32 cellular contexts compared by ENCODE assay signal in genomic region chr2:70531419-70532130, GRCh38. TPM values are rescaled to one million over a fixed set of nuclear protein-coding genes. Genes with fewer than 3 reads are reported as not detected.
A peak's percentile ranks its signal among the peaks of the same experiment; 100 is the strongest.
DNase-seq lines count a peak whose midpoint lies in the region; ATAC-seq, FAIRE-seq and TF ChIP-seq lines count a peak whose summit lies in the region.
"Had no signal": no experiment of that assay in that cellular context is flagged by ENCODE, and none has a peak within 500 bp of the region (broad histone marks: within the 10 kb centered on the region; RNA-seq: fewer than 3 reads in every experiment).

No MANE protein-coding gene starts in this region.

- H3K4me1 ChIP-seq in DND-41 (ENCODE audit: insufficient read depth, low read length) (0 out of 2 replicates have a peak, but pooled peaks cover 3% of the 10 kb centered on the region), GM12878 (ENCODE audit: control insufficient read depth, insufficient read depth, low read length) (no peaks in the 10 kb centered on the region), osteoblast (ENCODE audit: insufficient read depth, low read length) (no peaks in the 10 kb centered on the region)
- H3K4me1 ChIP-seq: parathyroid adenoma had no signal

- POLR2A ChIA-PET in GM12878 (lab: Charles Lee): no interaction called here

- H3K4me3 ChIP-seq in DND-41 (ENCODE audit: low read depth in 1 of 2, low read length in 2 of 2) (no peak overlapping the region), GM12878 (no peak overlapping the region), osteoblast (ENCODE audit: insufficient read depth, low read length) (no peak overlapping the region)
- H3K4me3 ChIP-seq: body of pancreas, GM23248, spleen, thoracic aorta had no signal

- H3K79me2 ChIP-seq in DND-41 (ENCODE audit: insufficient read depth, low read length) (no peaks in the 10 kb centered on the region), GM12878 (ENCODE audit: control insufficient read depth, insufficient read depth, low read length) (no peaks in the 10 kb centered on the region), osteoblast (ENCODE audit: insufficient read depth, low read length) (no peaks in the 10 kb centered on the region)

- H2AFZ ChIP-seq in DND-41 (ENCODE audit: low read depth, low read length) (peak overlapping the region; percentile 54), GM12878 (ENCODE audit: control insufficient read depth, low read depth, low read length) (no peak overlapping the region), osteoblast (ENCODE audit: low read length) (no peak overlapping the region)
- H2AFZ ChIP-seq: GM23248, parathyroid adenoma had no signal

- no TSS peak for BruUV-seq in GM12878 (replicated peaks; lab: Mats Ljungman, UMichigan)

- TF ChIP-seq POLR2A in GM12878 (IDR thresholded peaks at IDR 0.05; ENCODE audit: low read depth, low read length): no peak

- no peak for FAIRE-seq in GM12878 (lab: Jason Lieb, UNC)
- FAIRE-seq: HepG2, RCC 7860 had no signal

- H4K20me1 ChIP-seq in DND-41 (ENCODE audit: insufficient read depth, low read length) (no peaks in the 10 kb centered on the region), GM12878 (ENCODE audit: control insufficient read depth, insufficient read depth) (no peaks in the 10 kb centered on the region), osteoblast (ENCODE audit: insufficient read depth, low read length) (no peaks in the 10 kb centered on the region)

- no peaks in the 10 kb centered on the region for H3K36me3 ChIP-seq in DND-41 (ENCODE audit: insufficient read depth, low read length)
- no peaks in the 10 kb centered on the region for H3K36me3 ChIP-seq in GM12878 (ENCODE audit: control insufficient read depth in 2 of 2, insufficient read depth in 2 of 2, low read length in 1 of 2)
- no peaks in the 10 kb centered on the region for H3K36me3 ChIP-seq in osteoblast (ENCODE audit: insufficient read depth, low read length)
- H3K36me3 ChIP-seq: spleen, thoracic aorta had no signal

- no peaks in the 10 kb centered on the region for H3K9me3 ChIP-seq in DND-41 (ENCODE audit: insufficient read depth, low read length, severe bottlenecking)
- no peaks in the 10 kb centered on the region; the same call in 2 of the 3 replicates for H3K9me3 ChIP-seq in GM12878 (replicated peaks; ENCODE audit: control insufficient read depth, insufficient read depth, low read length)
- no peaks in the 10 kb centered on the region for H3K9me3 ChIP-seq in osteoblast (ENCODE audit: low read depth, low read length)
- H3K9me3 ChIP-seq: body of pancreas had no signal

- intact Hi-C loops in GM12878 (cut with micrococcal nuclease; ENCODE audit: unreplicated experiment): no loop called here

- RAD21 ChIA-PET in GM12878 (lab: Charles Lee; ENCODE audit: unreplicated experiment): no interaction called here

- TF ChIP-seq EP300 in GM12878 (IDR thresholded peaks at IDR 0.05; ENCODE audit: borderline replicate concordance in 1 of 2, control insufficient read depth in 1 of 2, low read depth in 2 of 2, low read length in 2 of 2): no peak

- no peak overlapping the region for H3K4me2 ChIP-seq in DND-41 (ENCODE audit: insufficient read depth, low read length)
- H3K4me2 ChIP-seq in GM12878 (ENCODE audit: control insufficient read depth, insufficient read depth): no peak overlapping the region
- H3K4me2 ChIP-seq in osteoblast (ENCODE audit: insufficient read depth, low read length): no peak overlapping the region

- CTCF ChIA-PET in GM12878 (lab: Yijun Ruan, JAX): no interaction called here

- 42% methylated on average over 3 of the region's 3 CpGs for WGBS in GM12878 (ENCODE audit: insufficient coverage, insufficient replicate concordance, low lambda C conversion rate, missing lambda C conversion rate)

- no peak for TF ChIP-seq RAD21 in GM12878 (IDR thresholded peaks at IDR 0.05; ENCODE audit: insufficient read depth, low read depth, low read length)

- no peak; the same call in 2 of the 3 replicates for ATAC-seq in DND-41 (ENCODE audit: insufficient read depth, low read depth)
- ATAC-seq in GM12878: no peak
- ATAC-seq in HG03469 (IDR thresholded peaks at IDR 0.05; ENCODE audit: unreplicated experiment): no peak
- ATAC-seq: activated naive CD8-positive, alpha-beta T cell treated with anti-CD3 and anti-CD28 coated beads, Interleukin-2, amount 50 U/mL, for 24 hours; body of pancreas; HepG2; left lobe of liver; natural killer cell; right cardiac atrium; stimulated activated naive CD8-positive, alpha-beta T cell treated with anti-CD3 and anti-CD28 coated beads, Interleukin-15, Interleukin-2, amounts not matched to agents 100 U/mL and 50 U/mL, for 24 hours; T-helper 17 cell had no signal

- no peak for TF ChIP-seq CTCF in DND-41 (IDR thresholded peaks at IDR 0.05; ENCODE audit: borderline replicate concordance, extremely low read depth, low read length, poor library complexity, severe bottlenecking)
- TF ChIP-seq CTCF in GM12878 (IDR thresholded peaks at IDR 0.05 in 2 of 3, conservative IDR thresholded peaks at IDR 0.05 in 1 of 3; ENCODE audit: control insufficient read depth in 2 of 3, extremely low read depth in 1 of 3, insufficient read depth in 1 of 3, low read depth in 3 of 3, low read length in 3 of 3): no peak
- no peak for TF ChIP-seq CTCF in osteoblast (IDR thresholded peaks at IDR 0.05; ENCODE audit: extremely low read depth, low read depth, low read length)

- DNase-seq in DND-41 (no peak), MV-4-11 (lab: John Stamatoyannopoulos, UW) (peak; percentile 71), GM12878 (ENCODE audit: low read depth, low spot score) (no peak), osteoblast (ENCODE audit: insufficient read length, low spot score, missing footprints) (peak; percentile 61), 8988T (no peak), dermis blood vessel endothelial cell (no peak)
- no peak for DNase-seq in effector CD8-positive, alpha-beta T cell (lab: John Stamatoyannopoulos, UW)
- DNase-seq: activated gamma-delta T cell; activated naive CD8-positive, alpha-beta T cell treated with anti-CD3 and anti-CD28 coated beads, Interleukin-2, amount 50 U/mL, for 24 hours; body of pancreas; CD4-positive, alpha-beta T cell; DMS 273 treated with DMSO at 0.1 percent for 48 hours; effector CD4-positive, alpha-beta T cell; erythroblast; foreskin melanocyte; GM23248; natural killer cell; NCI-H2029 treated with DMSO at 0.1 percent for 48 hours; NCI-H345; NCI-H748 treated with DMSO at 0.1 percent for 48 hours; right cardiac atrium; spleen; stimulated activated CD4-positive, alpha-beta T cell treated with anti-CD3 and anti-CD28 coated beads, Interleukin-2, amount 100 ng/mL, for 48 hours; stimulated activated naive CD8-positive, alpha-beta T cell treated with anti-CD3 and anti-CD28 coated beads, Interleukin-15, Interleukin-2, amounts not matched to agents 100 U/mL and 50 U/mL, for 24 hours; T-helper 17 cell had no signal

- SMC1A ChIA-PET in GM12878 (lab: Charles Lee; ENCODE audit: uncharacterized antibody, unreplicated experiment): interaction anchor here (0.6 kb wide), 1 partner anchor 1031 kb away, joined by 3 read pairs; no protein-coding TSS in a partner anchor

- in situ Hi-C loops in GM12878 (cut with MboI): no loop called here

- H3K27me3 ChIP-seq in DND-41 (ENCODE audit: insufficient read depth, low read length, poor library complexity) (peaks cover 21% of the 10 kb centered on the region), GM12878 (replicated peaks in 1 of 2; ENCODE audit: control insufficient read depth in 2 of 2, insufficient read depth in 2 of 2, low read length in 1 of 2) (no peaks in the 10 kb centered on the region; a peak in 2 of 4 replicates), osteoblast (ENCODE audit: insufficient read depth, low read length) (peaks cover 5% of the 10 kb centered on the region)
- H3K27me3 ChIP-seq: body of pancreas, spleen had no signal

- H3K9ac ChIP-seq in DND-41 (ENCODE audit: low read depth, low read length) (no peak overlapping the region), GM12878 (ENCODE audit: control insufficient read depth, insufficient read depth, low read length) (no peak overlapping the region)
- H3K9ac ChIP-seq: GM23248, parathyroid adenoma had no signal

- H3K27ac ChIP-seq in DND-41 (ENCODE audit: low read length) (no peak overlapping the region), GM12878 (ENCODE audit: control insufficient read depth, insufficient read depth) (no peak overlapping the region), osteoblast (ENCODE audit: low read depth, low read length) (no peak overlapping the region)
- H3K27ac ChIP-seq: body of pancreas, GM23248, parathyroid adenoma, spleen, thoracic aorta had no signal

TF ChIP-seq in GM12878, 131 proteins besides CTCF, POLR2A, EP300 and RAD21 (continues in another document):
- peak in 1 of 2 experiments; percentile 48; a peak in 1 of 4 replicates for TF ChIP-seq SRF (IDR thresholded peaks at IDR 0.05; ENCODE audit: low read depth in 2 of 2, low read length in 2 of 2)

RNA-seq across cellular contexts. Expression of gene TGFA, which starts 22.1 kb away (rescaled TPM):
- not detected in 2 replicates for total RNA-seq in GM12878 (2013; cell fraction: nucleolus; rRNA removed)
- total RNA-seq in GM12878 (2014; rRNA removed): not detected in 2 replicates
- not detected in 2 replicates for total RNA-seq in GM12878 (2014; rRNA removed; fragmentation: Illumina TruSeq; extraction: Trizol)
- 0.23 TPM in 1 of 2 replicates, not detected in the other for total RNA-seq in GM12878 (2021)
- not detected for polyA plus RNA-seq in GM12878 (2011; ENCODE audit: low read depth)
- not detected in 2 replicates for polyA plus RNA-seq in GM12878 (2011; rRNA removed)
- not detected in 2 replicates for polyA plus RNA-seq in GM12878 (2011; cell fraction: cytosol; rRNA removed)
- not detected in 2 replicates for polyA plus RNA-seq in GM12878 (2011; cell fraction: nucleus; rRNA removed)
- not detected in 2 replicates for polyA plus RNA-seq in GM12878 (2012)
- not detected in 2 replicates for polyA plus RNA-seq in GM12878 (2014; fragmentation: Illumina TruSeq; extraction: Trizol)
- not detected for polyA plus RNA-seq in GM12878 (2014; fragmentation: Nextera tagmentation; extraction: Ambion mirVana)
- polyA plus RNA-seq in GM12878 (2014; rRNA removed): 0.03 TPM in 1 of 2 replicates, not detected in the other
- polyA plus RNA-seq in GM12878 (2016; fragmentation: Nextera tagmentation; extraction: Ambion mirVana): not detected
- not detected in 2 replicates for polyA minus RNA-seq in GM12878 (2011; rRNA and poly(A)+ RNA removed)
- polyA minus RNA-seq in GM12878 (2011; cell fraction: cytosol; rRNA and poly(A)+ RNA removed): not detected in 2 replicates
- not detected in 2 replicates for polyA minus RNA-seq in GM12878 (2011; cell fraction: nucleus; rRNA and poly(A)+ RNA removed)
- total RNA-seq in osteoblast: not detected in 2 replicates
- total RNA-seq in dermis blood vessel endothelial cell: 14.8 and 22.6 TPM in 2 replicates
- total RNA-seq: LHCN-M2 had no signal

Comparison
In these comparisons a context has a peak if more than half of its experiments do, and no peak if none do; other contexts are left out.
1. DNase-seq: peak in MV-4-11 (single experiment) and osteoblast (single experiment); none in DND-41 (single experiment), GM12878 (single experiment), effector CD8-positive, alpha-beta T cell (single experiment), 8988T (single experiment) and dermis blood vessel endothelial cell (single experiment).
2. RNA of gene TGFA, which starts 22.1 kb away (total RNA-seq): 14.8 to 22.6 TPM in dermis blood vessel endothelial cell; 0.23 TPM in GM12878 and not detected in osteoblast; every median in the first group is over 10 times any median in the second.